ENCODE assay signal across 10 cellular contexts in genomic region chr5:65100846-65101678, GRCh38.
DNase-seq lines count a peak whose midpoint lies in the region; ATAC-seq and TF ChIP-seq lines count a peak whose summit lies in the region.
"Had no signal": no experiment of that assay in that cellular context is flagged by ENCODE, and none has a peak within 500 bp of the region (broad histone marks: within the 10 kb centered on the region; RNA-seq: fewer than 3 reads in every experiment).

No MANE protein-coding gene starts in this region.

- no peaks in the 10 kb centered on the region for H3K9me3 ChIP-seq in right lobe of liver
- H3K9me3 ChIP-seq: BLaER1 treated with 17β-estradiol and CSF1 and Interleukin-3, amounts not matched to agents 10 nM and 100 nM had no signal

- H3K27ac ChIP-seq in RWPE1, result no peak overlapping the region
- H3K27ac ChIP-seq in coronary artery, result peak overlapping the region in 1 of 2 donors; percentile 48
- no peak overlapping the region for H3K27ac ChIP-seq in right lobe of liver
- peak overlapping the region; percentile 61 for H3K27ac ChIP-seq in urinary bladder (ENCODE audit: low read depth)
- H3K27ac ChIP-seq: BLaER1 treated with 17β-estradiol and CSF1 and Interleukin-3, amounts not matched to agents 10 nM and 100 nM had no signal

- H3K27me3 ChIP-seq in right lobe of liver, result no peaks in the 10 kb centered on the region

- no peaks in the 10 kb centered on the region for H3K36me3 ChIP-seq in right lobe of liver
- no peaks in the 10 kb centered on the region for H3K36me3 ChIP-seq in urinary bladder (ENCODE audit: insufficient read depth)
- H3K36me3 ChIP-seq: BLaER1 treated with 17β-estradiol and CSF1 and Interleukin-3, amounts not matched to agents 10 nM and 100 nM had no signal

- CTCF ChIA-PET in RWPE1 (lab: Yijun Ruan, JAX), result interaction anchor here (0.6 to 3.3 kb wide), 2 partner anchors 209 to 382 kb away, joined by 4 to 9 read pairs; no protein-coding TSS in a partner anchor

- TF ChIP-seq POLR2A in right lobe of liver (IDR thresholded peaks at IDR 0.05), result no peak

- POLR2A ChIA-PET in RWPE1 (lab: Yijun Ruan, JAX; ENCODE audit: low non-redundant PET), result no interaction called here

- ATAC-seq in right lobe of liver, result peak; percentile 75 to 85 (median 82)
- no peak for ATAC-seq in HG03095 (IDR thresholded peaks at IDR 0.05; ENCODE audit: unreplicated experiment)
- ATAC-seq: activated naive CD4-positive, alpha-beta T cell treated with anti-CD3 and anti-CD28 coated beads, Interleukin-2, amount 50 U/mL, for 72 hours had no signal

- intact Hi-C loops in right lobe of liver (cut with DNase I), result no loop called here

- H3K4me1 ChIP-seq in right lobe of liver (peaks cover 0 to 4% (median 1%) of the 10 kb centered on the region in 4 donors), urinary bladder (ENCODE audit: insufficient read depth) (no peaks in the 10 kb centered on the region)

- peak; percentile 55 for DNase-seq in NCI-H1436 (lab: John Stamatoyannopoulos, UW)
- DNase-seq in NCI-H1436 treated with DMSO at 0.1 percent for 48 hours (lab: John Stamatoyannopoulos, UW), result no peak
- DNase-seq in HuH-7 (ENCODE audit: low spot score), result peak; percentile 78
- peak; percentile 82 for DNase-seq in RWPE1 (ENCODE audit: low spot score)
- DNase-seq in coronary artery (ENCODE audit: low spot score), result peak; percentile 77
- peak; percentile 50 to 71 (median 66) for DNase-seq in right lobe of liver

- no peak overlapping the region for H3K4me3 ChIP-seq in coronary artery
- H3K4me3 ChIP-seq in right lobe of liver, result no peak overlapping the region
- no peak overlapping the region for H3K4me3 ChIP-seq in urinary bladder (ENCODE audit: low read depth, low read length)
- H3K4me3 ChIP-seq: BLaER1 treated with 17β-estradiol and CSF1 and Interleukin-3, amounts not matched to agents 10 nM and 100 nM had no signal

- TF ChIP-seq CTCF in RWPE1 (conservative IDR thresholded peaks at IDR 0.05; ENCODE audit: low read depth), result peak; percentile 55
- TF ChIP-seq CTCF in coronary artery (IDR thresholded peaks at IDR 0.05), result peak; percentile 36
- peak; percentile 55 to 75 (median 66) for TF ChIP-seq CTCF in right lobe of liver (IDR thresholded peaks at IDR 0.05)

- 50% methylated on average over 7 of the region's 9 CpGs for WGBS in right lobe of liver (ENCODE audit: insufficient coverage, low coverage, low lambda C conversion rate, missing lambda C conversion rate)
- WGBS in urinary bladder, result 64% methylated on average over 9 of the region's 9 CpGs
